ENCODE assay signal across 1 cellular context in genomic region chr16:4330277-4330882, GRCh38.
A peak's percentile ranks its signal among the peaks of the same experiment; 100 is the strongest.
TF ChIP-seq lines count a peak whose summit lies in the region.

No MANE protein-coding gene starts in this region.

TF ChIP-seq in HepG2, 621 proteins besides CTCF, POLR2A, EP300 and RAD21 (continued from another document and continues in another):
- no peak for TF ChIP-seq E2F5 (CRISPR knock-in tag; conservative IDR thresholded peaks at IDR 0.05)
- no peak for TF ChIP-seq AKNA (CRISPR knock-in tag; IDR thresholded peaks at IDR 0.05; ENCODE audit: borderline replicate concordance)
- no peak for TF ChIP-seq DMAP1 (CRISPR knock-in tag; IDR thresholded peaks at IDR 0.05)
- TF ChIP-seq MBNL3 (CRISPR knock-in tag; conservative IDR thresholded peaks at IDR 0.05), result no peak
- TF ChIP-seq NRL (CRISPR knock-in tag; IDR thresholded peaks at IDR 0.05; ENCODE audit: borderline replicate concordance), result no peak
- TF ChIP-seq ZBTB34 (CRISPR knock-in tag; IDR thresholded peaks at IDR 0.05), result no peak
- TF ChIP-seq NFRKB (IDR thresholded peaks at IDR 0.05), result no peak
- peak; percentile 61; the same call in 1 of the 2 replicates for TF ChIP-seq ZFX (CRISPR knock-in tag; IDR thresholded peaks at IDR 0.05; ENCODE audit: low read depth)
- TF ChIP-seq ZFP91 (CRISPR knock-in tag; IDR thresholded peaks at IDR 0.05; ENCODE audit: borderline replicate concordance), result no peak
- TF ChIP-seq REST (IDR thresholded peaks at IDR 0.05; ENCODE audit: borderline replicate concordance in 1 of 2, low read depth in 1 of 2, low read length in 2 of 2), result no peak
- TF ChIP-seq AHR (CRISPR knock-in tag; IDR thresholded peaks at IDR 0.05), result no peak
- no peak for TF ChIP-seq PBX3 (CRISPR knock-in tag; IDR thresholded peaks at IDR 0.05; ENCODE audit: borderline replicate concordance)
- no peak for TF ChIP-seq ARID4A (CRISPR knock-in tag; IDR thresholded peaks at IDR 0.05; ENCODE audit: borderline replicate concordance)
- no peak for TF ChIP-seq ZNF24 (IDR thresholded peaks at IDR 0.05)
- TF ChIP-seq PRDM15 (CRISPR knock-in tag; IDR thresholded peaks at IDR 0.05), result no peak
- 0 out of 2 replicates have a peak, but pooled peaks have one; percentile 28 for TF ChIP-seq ZNF572 (CRISPR knock-in tag; IDR thresholded peaks at IDR 0.05)
- no peak for TF ChIP-seq HOXA5 (CRISPR knock-in tag; IDR thresholded peaks at IDR 0.05)
- 0 out of 2 replicates have a peak, but pooled peaks have one; percentile 48 for TF ChIP-seq SETDB1 (CRISPR knock-in tag; IDR thresholded peaks at IDR 0.05; ENCODE audit: borderline replicate concordance)
- no peak for TF ChIP-seq ZNF530 (CRISPR knock-in tag; IDR thresholded peaks at IDR 0.05; ENCODE audit: low read depth)
- no peak for TF ChIP-seq ARNT2 (CRISPR knock-in tag; IDR thresholded peaks at IDR 0.05; ENCODE audit: low read depth)
- peak; percentile 66; the same call in 1 of the 2 replicates for TF ChIP-seq ZNF788 (CRISPR knock-in tag; IDR thresholded peaks at IDR 0.05; ENCODE audit: borderline replicate concordance)
- no peak for TF ChIP-seq RFXAP (CRISPR knock-in tag; IDR thresholded peaks at IDR 0.05; ENCODE audit: borderline replicate concordance)
- no peak for TF ChIP-seq ZNF263 (CRISPR knock-in tag; IDR thresholded peaks at IDR 0.05)
- TF ChIP-seq ATF7-NPFF (CRISPR knock-in tag; IDR thresholded peaks at IDR 0.05; ENCODE audit: low read depth), result no peak
- no peak for TF ChIP-seq GATAD2A (CRISPR knock-in tag; IDR thresholded peaks at IDR 0.05)
- TF ChIP-seq SMAD1 (CRISPR knock-in tag; IDR thresholded peaks at IDR 0.05; ENCODE audit: borderline replicate concordance, low read depth), result 0 out of 2 replicates have a peak, but pooled peaks have one; percentile 11
- TF ChIP-seq FOXA3 (CRISPR knock-in tag; IDR thresholded peaks at IDR 0.05), result 0 out of 2 replicates have a peak, but pooled peaks have one; percentile 24
- TF ChIP-seq CERS6 (CRISPR knock-in tag; IDR thresholded peaks at IDR 0.05), result no peak
- no peak for TF ChIP-seq ZKSCAN5 (CRISPR knock-in tag; IDR thresholded peaks at IDR 0.05)
- no peak for TF ChIP-seq NCOA1 (CRISPR knock-in tag; IDR thresholded peaks at IDR 0.05)
- no peak for TF ChIP-seq ZNF629 (CRISPR knock-in tag; conservative IDR thresholded peaks at IDR 0.05)
- TF ChIP-seq GATAD1 (CRISPR knock-in tag; IDR thresholded peaks at IDR 0.05), result peak; percentile 15; the same call in 1 of the 2 replicates
